Comparison of ENCODE assay signal across 20 cellular contexts in genomic region chr2:79716266-79716665, GRCh38.
"Had no signal": no experiment of that assay in that cellular context is flagged by ENCODE, and none has a peak within 500 bp of the region (broad histone marks: within the 10 kb centered on the region; RNA-seq: fewer than 3 reads in every experiment).

No MANE protein-coding gene starts in this region.

- FAIRE-seq: endometrium, islet of Langerhans had no signal

- H3K9me3 ChIP-seq: adrenal gland, colonic mucosa, gastroesophageal sphincter, psoas muscle, right lobe of liver, uterus had no signal

- H3K36me3 ChIP-seq: adrenal gland, colonic mucosa, gastroesophageal sphincter, right lobe of liver, uterus had no signal

- H3K27me3 Mint-ChIP-seq: activated B cell treated with CpG ODN at 0.5 μM for 24 hours; activated CD8-positive, alpha-beta T cell treated with anti-CD3 and anti-CD28 coated beads for 36 hours; activated naive CD4-positive, alpha-beta T cell treated with anti-CD3 and anti-CD28 coated beads, Interleukin-2, amount 50 U/mL, for 24 hours; T-helper 17 cell had no signal

- H3K4me1 Mint-ChIP-seq: activated B cell treated with CpG ODN at 0.5 μM for 24 hours; activated naive CD4-positive, alpha-beta T cell treated with anti-CD3 and anti-CD28 coated beads, Interleukin-2, amount 50 U/mL, for 24 hours; stimulated activated effector memory CD8-positive, alpha-beta T cell treated with anti-CD3 and anti-CD28 coated beads, Interleukin-12 subunit alpha, Interleukin-12 subunit beta, amount 100 ng/mL, for 72 hours; T-helper 17 cell had no signal

- H3K27me3 ChIP-seq: adrenal gland, colonic mucosa, gastroesophageal sphincter, right lobe of liver, uterus had no signal

- H3K9me3 Mint-ChIP-seq: activated naive CD4-positive, alpha-beta T cell treated with anti-CD3 and anti-CD28 coated beads, Interleukin-2, amount 50 U/mL, for 24 hours; nephron had no signal

- H3K4me3 ChIP-seq: adrenal gland, colonic mucosa, gastroesophageal sphincter, lung, psoas muscle, right lobe of liver, uterus had no signal

- H3K4me3 Mint-ChIP-seq: activated B cell treated with CpG ODN at 0.5 μM for 24 hours; activated CD8-positive, alpha-beta T cell treated with anti-CD3 and anti-CD28 coated beads for 36 hours; activated naive CD4-positive, alpha-beta T cell treated with anti-CD3 and anti-CD28 coated beads, Interleukin-2, amount 50 U/mL, for 24 hours; activated T-cell treated with anti-CD3 and anti-CD28 coated beads, Interleukin-2, amount 50 U/mL, for 4 hours; nephron; stimulated activated effector memory CD8-positive, alpha-beta T cell treated with anti-CD3 and anti-CD28 coated beads, Interleukin-12 subunit alpha, Interleukin-12 subunit beta, amount 100 ng/mL, for 72 hours; T-helper 17 cell had no signal

- H3K27ac ChIP-seq: adrenal gland, colonic mucosa, gastroesophageal sphincter, psoas muscle, right lobe of liver, uterus had no signal

- ATAC-seq: activated CD8-positive, alpha-beta T cell treated with anti-CD3 and anti-CD28 coated beads for 36 hours; activated T-cell treated with anti-CD3 and anti-CD28 coated beads, Interleukin-2, amount 50 U/mL, for 4 hours; gastroesophageal sphincter; psoas muscle; right lobe of liver; stimulated activated effector memory CD8-positive, alpha-beta T cell treated with anti-CD3 and anti-CD28 coated beads, Interleukin-12 subunit alpha, Interleukin-12 subunit beta, amount 100 ng/mL, for 72 hours; T-helper 17 cell had no signal

- H3K27ac Mint-ChIP-seq: activated B cell treated with CpG ODN at 0.5 μM for 24 hours; activated CD8-positive, alpha-beta T cell treated with anti-CD3 and anti-CD28 coated beads for 36 hours; activated naive CD4-positive, alpha-beta T cell treated with anti-CD3 and anti-CD28 coated beads, Interleukin-2, amount 50 U/mL, for 24 hours; nephron; stimulated activated effector memory CD8-positive, alpha-beta T cell treated with anti-CD3 and anti-CD28 coated beads, Interleukin-12 subunit alpha, Interleukin-12 subunit beta, amount 100 ng/mL, for 72 hours; T-helper 17 cell had no signal

- DNase-seq: activated B cell treated with CpG ODN at 0.5 μM for 24 hours; activated CD4-positive, alpha-beta T cell treated with anti-CD3 and anti-CD28 coated beads for 48 hours; activated CD8-positive, alpha-beta T cell treated with anti-CD3 and anti-CD28 coated beads for 36 hours; activated effector memory CD4-positive, alpha-beta T cell treated with Interleukin-2 at 50 U/mL for 16 hours; activated T-cell treated with anti-CD3 and anti-CD28 coated beads, Interleukin-2, amount 50 U/mL, for 4 hours; adrenal gland; colonic mucosa; psoas muscle; right lobe of liver; stimulated activated CD4-positive, alpha-beta T cell treated with anti-CD3 and anti-CD28 coated beads, Interleukin-12 subunit alpha, Interleukin-12 subunit beta, amount 100 ng/mL, for 4 hours; stimulated activated CD4-positive, alpha-beta T cell treated with anti-CD3 and anti-CD28 coated beads, Interleukin-2, amount 100 ng/mL, for 24 hours; T-helper 17 cell; uterus had no signal

- H3K4me1 ChIP-seq: adrenal gland, colonic mucosa, gastroesophageal sphincter, psoas muscle, right lobe of liver, uterus had no signal

- H3K36me3 Mint-ChIP-seq: activated naive CD4-positive, alpha-beta T cell treated with anti-CD3 and anti-CD28 coated beads, Interleukin-2, amount 50 U/mL, for 24 hours; stimulated activated effector memory CD8-positive, alpha-beta T cell treated with anti-CD3 and anti-CD28 coated beads, Interleukin-12 subunit alpha, Interleukin-12 subunit beta, amount 100 ng/mL, for 72 hours had no signal
